In the genomic region with DNA sequence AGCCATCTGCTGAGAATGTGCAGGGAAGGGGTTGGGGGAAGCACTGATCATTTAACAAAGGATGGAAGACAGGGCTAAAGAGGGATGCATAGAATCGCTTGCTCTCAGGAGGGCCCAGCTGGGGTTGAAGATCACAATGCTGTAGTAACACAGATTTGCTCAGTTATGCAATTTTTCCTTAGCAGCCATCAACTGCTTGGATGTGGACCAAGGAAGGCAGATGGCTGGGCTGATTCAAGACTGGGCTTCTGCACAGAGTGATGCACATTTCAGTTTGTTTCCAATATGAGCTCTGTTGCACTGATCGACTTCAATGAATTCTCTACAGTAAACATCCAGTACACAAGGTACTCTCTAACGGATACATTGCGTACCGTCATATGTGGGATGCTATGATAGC, we compare ENCODE assay signal across 2 cellular contexts.
TF ChIP-seq lines count a peak whose summit lies in the region.

No MANE protein-coding gene starts in this region.

TF ChIP-seq in liver, 16 proteins besides CTCF, POLR2A, EP300 and RAD21 (continued from another document):
- TF ChIP-seq, protein P1, sequence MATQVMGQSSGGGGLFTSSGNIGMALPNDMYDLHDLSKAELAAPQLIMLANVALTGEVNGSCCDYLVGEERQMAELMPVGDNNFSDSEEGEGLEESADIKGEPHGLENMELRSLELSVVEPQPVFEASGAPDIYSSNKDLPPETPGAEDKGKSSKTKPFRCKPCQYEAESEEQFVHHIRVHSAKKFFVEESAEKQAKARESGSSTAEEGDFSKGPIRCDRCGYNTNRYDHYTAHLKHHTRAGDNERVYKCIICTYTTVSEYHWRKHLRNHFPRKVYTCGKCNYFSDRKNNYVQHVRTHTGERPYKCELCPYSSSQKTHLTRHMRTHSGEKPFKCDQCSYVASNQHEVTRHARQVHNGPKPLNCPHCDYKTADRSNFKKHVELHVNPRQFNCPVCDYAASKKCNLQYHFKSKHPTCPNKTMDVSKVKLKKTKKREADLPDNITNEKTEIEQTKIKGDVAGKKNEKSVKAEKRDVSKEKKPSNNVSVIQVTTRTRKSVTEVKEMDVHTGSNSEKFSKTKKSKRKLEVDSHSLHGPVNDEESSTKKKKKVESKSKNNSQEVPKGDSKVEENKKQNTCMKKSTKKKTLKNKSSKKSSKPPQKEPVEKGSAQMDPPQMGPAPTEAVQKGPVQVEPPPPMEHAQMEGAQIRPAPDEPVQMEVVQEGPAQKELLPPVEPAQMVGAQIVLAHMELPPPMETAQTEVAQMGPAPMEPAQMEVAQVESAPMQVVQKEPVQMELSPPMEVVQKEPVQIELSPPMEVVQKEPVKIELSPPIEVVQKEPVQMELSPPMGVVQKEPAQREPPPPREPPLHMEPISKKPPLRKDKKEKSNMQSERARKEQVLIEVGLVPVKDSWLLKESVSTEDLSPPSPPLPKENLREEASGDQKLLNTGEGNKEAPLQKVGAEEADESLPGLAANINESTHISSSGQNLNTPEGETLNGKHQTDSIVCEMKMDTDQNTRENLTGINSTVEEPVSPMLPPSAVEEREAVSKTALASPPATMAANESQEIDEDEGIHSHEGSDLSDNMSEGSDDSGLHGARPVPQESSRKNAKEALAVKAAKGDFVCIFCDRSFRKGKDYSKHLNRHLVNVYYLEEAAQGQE (IDR thresholded peaks at IDR 0.05): no peak
- TF ChIP-seq HNF4A (conservative IDR thresholded peaks at IDR 0.05): peak; percentile 18 to 24
- TF ChIP-seq RXRA (IDR thresholded peaks at IDR 0.05): no peak

TF ChIP-seq in HepG2, 621 proteins besides CTCF, POLR2A, EP300 and RAD21 (continued from another document):
- TF ChIP-seq, protein P2, sequence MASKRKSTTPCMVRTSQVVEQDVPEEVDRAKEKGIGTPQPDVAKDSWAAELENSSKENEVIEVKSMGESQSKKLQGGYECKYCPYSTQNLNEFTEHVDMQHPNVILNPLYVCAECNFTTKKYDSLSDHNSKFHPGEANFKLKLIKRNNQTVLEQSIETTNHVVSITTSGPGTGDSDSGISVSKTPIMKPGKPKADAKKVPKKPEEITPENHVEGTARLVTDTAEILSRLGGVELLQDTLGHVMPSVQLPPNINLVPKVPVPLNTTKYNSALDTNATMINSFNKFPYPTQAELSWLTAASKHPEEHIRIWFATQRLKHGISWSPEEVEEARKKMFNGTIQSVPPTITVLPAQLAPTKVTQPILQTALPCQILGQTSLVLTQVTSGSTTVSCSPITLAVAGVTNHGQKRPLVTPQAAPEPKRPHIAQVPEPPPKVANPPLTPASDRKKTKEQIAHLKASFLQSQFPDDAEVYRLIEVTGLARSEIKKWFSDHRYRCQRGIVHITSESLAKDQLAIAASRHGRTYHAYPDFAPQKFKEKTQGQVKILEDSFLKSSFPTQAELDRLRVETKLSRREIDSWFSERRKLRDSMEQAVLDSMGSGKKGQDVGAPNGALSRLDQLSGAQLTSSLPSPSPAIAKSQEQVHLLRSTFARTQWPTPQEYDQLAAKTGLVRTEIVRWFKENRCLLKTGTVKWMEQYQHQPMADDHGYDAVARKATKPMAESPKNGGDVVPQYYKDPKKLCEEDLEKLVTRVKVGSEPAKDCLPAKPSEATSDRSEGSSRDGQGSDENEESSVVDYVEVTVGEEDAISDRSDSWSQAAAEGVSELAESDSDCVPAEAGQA (IDR thresholded peaks at IDR 0.05; ENCODE audit: low read depth): no peak
- TF ChIP-seq, protein P2 (CRISPR knock-in tag; IDR thresholded peaks at IDR 0.05; ENCODE audit: borderline replicate concordance): no peak
- TF ChIP-seq, protein P3, sequence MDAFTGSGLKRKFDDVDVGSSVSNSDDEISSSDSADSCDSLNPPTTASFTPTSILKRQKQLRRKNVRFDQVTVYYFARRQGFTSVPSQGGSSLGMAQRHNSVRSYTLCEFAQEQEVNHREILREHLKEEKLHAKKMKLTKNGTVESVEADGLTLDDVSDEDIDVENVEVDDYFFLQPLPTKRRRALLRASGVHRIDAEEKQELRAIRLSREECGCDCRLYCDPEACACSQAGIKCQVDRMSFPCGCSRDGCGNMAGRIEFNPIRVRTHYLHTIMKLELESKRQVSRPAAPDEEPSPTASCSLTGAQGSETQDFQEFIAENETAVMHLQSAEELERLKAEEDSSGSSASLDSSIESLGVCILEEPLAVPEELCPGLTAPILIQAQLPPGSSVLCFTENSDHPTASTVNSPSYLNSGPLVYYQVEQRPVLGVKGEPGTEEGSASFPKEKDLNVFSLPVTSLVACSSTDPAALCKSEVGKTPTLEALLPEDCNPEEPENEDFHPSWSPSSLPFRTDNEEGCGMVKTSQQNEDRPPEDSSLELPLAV (CRISPR knock-in tag; conservative IDR thresholded peaks at IDR 0.05; ENCODE audit: low read depth): no peak
- TF ChIP-seq, protein P4, sequence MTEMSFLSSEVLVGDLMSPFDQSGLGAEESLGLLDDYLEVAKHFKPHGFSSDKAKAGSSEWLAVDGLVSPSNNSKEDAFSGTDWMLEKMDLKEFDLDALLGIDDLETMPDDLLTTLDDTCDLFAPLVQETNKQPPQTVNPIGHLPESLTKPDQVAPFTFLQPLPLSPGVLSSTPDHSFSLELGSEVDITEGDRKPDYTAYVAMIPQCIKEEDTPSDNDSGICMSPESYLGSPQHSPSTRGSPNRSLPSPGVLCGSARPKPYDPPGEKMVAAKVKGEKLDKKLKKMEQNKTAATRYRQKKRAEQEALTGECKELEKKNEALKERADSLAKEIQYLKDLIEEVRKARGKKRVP (CRISPR knock-in tag; IDR thresholded peaks at IDR 0.05): no peak
- TF ChIP-seq, protein P5, sequence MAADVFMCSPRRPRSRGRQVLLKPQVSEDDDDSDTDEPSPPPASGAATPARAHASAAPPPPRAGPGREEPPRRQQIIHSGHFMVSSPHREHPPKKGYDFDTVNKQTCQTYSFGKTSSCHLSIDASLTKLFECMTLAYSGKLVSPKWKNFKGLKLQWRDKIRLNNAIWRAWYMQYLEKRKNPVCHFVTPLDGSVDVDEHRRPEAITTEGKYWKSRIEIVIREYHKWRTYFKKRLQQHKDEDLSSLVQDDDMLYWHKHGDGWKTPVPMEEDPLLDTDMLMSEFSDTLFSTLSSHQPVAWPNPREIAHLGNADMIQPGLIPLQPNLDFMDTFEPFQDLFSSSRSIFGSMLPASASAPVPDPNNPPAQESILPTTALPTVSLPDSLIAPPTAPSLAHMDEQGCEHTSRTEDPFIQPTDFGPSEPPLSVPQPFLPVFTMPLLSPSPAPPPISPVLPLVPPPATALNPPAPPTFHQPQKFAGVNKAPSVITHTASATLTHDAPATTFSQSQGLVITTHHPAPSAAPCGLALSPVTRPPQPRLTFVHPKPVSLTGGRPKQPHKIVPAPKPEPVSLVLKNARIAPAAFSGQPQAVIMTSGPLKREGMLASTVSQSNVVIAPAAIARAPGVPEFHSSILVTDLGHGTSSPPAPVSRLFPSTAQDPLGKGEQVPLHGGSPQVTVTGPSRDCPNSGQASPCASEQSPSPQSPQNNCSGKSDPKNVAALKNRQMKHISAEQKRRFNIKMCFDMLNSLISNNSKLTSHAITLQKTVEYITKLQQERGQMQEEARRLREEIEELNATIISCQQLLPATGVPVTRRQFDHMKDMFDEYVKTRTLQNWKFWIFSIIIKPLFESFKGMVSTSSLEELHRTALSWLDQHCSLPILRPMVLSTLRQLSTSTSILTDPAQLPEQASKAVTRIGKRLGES (CRISPR knock-in tag; IDR thresholded peaks at IDR 0.05; ENCODE audit: borderline replicate concordance): no peak
- TF ChIP-seq, protein P6, sequence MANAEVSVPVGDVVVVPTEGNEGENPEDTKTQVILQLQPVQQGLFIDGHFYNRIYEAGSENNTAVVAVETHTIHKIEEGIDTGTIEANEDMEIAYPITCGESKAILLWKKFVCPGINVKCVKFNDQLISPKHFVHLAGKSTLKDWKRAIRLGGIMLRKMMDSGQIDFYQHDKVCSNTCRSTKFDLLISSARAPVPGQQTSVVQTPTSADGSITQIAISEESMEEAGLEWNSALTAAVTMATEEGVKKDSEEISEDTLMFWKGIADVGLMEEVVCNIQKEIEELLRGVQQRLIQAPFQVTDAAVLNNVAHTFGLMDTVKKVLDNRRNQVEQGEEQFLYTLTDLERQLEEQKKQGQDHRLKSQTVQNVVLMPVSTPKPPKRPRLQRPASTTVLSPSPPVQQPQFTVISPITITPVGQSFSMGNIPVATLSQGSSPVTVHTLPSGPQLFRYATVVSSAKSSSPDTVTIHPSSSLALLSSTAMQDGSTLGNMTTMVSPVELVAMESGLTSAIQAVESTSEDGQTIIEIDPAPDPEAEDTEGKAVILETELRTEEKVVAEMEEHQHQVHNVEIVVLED (CRISPR knock-in tag; IDR thresholded peaks at IDR 0.05; ENCODE audit: borderline replicate concordance): no peak
- TF ChIP-seq ZNF891 (CRISPR knock-in tag; IDR thresholded peaks at IDR 0.05) (no peak), ATM (IDR thresholded peaks at IDR 0.05; ENCODE audit: borderline replicate concordance) (no peak), SP140L (CRISPR knock-in tag; IDR thresholded peaks at IDR 0.05; ENCODE audit: borderline replicate concordance) (no peak), MIXL1 (CRISPR knock-in tag; IDR thresholded peaks at IDR 0.05) (no peak), U2AF2 (IDR thresholded peaks at IDR 0.05; ENCODE audit: low read depth, low read length) (no peak), HDAC2 (CRISPR knock-in tag; IDR thresholded peaks at IDR 0.05) (no peak)
